In genomic region chr13:110302986-110303385, GRCh38 we compare ENCODE assay signal across 23 cellular contexts. TPM values are rescaled to one million over a fixed set of nuclear protein-coding genes. Genes with fewer than 3 reads are reported as not detected.
DNase-seq lines count a peak whose midpoint lies in the region; ATAC-seq, FAIRE-seq and TF ChIP-seq lines count a peak whose summit lies in the region.
"Had no signal": no experiment of that assay in that cellular context is flagged by ENCODE, and none has a peak within 500 bp of the region (broad histone marks: within the 10 kb centered on the region; RNA-seq: fewer than 3 reads in every experiment).

No MANE protein-coding gene starts in this region.

- H3K9me3 ChIP-seq in A549 (no peaks in the 10 kb centered on the region), astrocyte (ENCODE audit: insufficient read depth, low read depth, low read length) (no peaks in the 10 kb centered on the region), kidney (ENCODE audit: control insufficient read depth in 1 of 2, low read length in 2 of 2) (no peaks in the 10 kb centered on the region), sigmoid colon (no peaks in the 10 kb centered on the region)
- no peaks in the 10 kb centered on the region for H3K9me3 ChIP-seq in effector memory CD4-positive, alpha-beta T cell (ENCODE audit: control insufficient read depth, low read length)
- H3K9me3 ChIP-seq: breast epithelium, upper lobe of right lung had no signal

- peak overlapping the region; percentile 16 for H3K27ac Mint-ChIP-seq in astrocyte (ENCODE audit: unreplicated experiment)
- H3K27ac Mint-ChIP-seq in activated CD4-positive, alpha-beta T cell treated with anti-CD3 and anti-CD28 coated beads, Interleukin-2, amount 10 ng/mL, durations not matched to agents 7 days and 5 days = no peak overlapping the region
- H3K27ac Mint-ChIP-seq: activated CD8-positive, alpha-beta T cell treated with anti-CD3 and anti-CD28 coated beads, Interleukin-2, amount 10 ng/mL, durations not matched to agents 7 days and 5 days; activated naive CD4-positive, alpha-beta T cell treated with anti-CD3 and anti-CD28 coated beads, Interleukin-2, amount 50 U/mL, for 24 hours; activated T-cell treated with anti-CD3 and anti-CD28 coated beads, Interleukin-2, amount 50 U/mL, for 72 hours; CD4-positive, CD25-positive, alpha-beta regulatory T cell had no signal

- H3K4me2 ChIP-seq in A549 = peak overlapping the region; percentile 78; the same call in 1 of the 3 replicates
- H3K4me2 ChIP-seq in astrocyte (ENCODE audit: low read length) = peak overlapping the region; percentile 98

- 75% methylated on average over 2 of the region's 2 CpGs for WGBS in A549 (ENCODE audit: missing lambda C conversion rate)
- WGBS in sigmoid colon, 2 donors = 88% methylated on average over 2 of the region's 2 CpGs

- DNase-seq in A549 (ENCODE audit: low read depth in 1 of 2, low spot score in 1 of 2) (no peak), astrocyte (ENCODE audit: low read depth) (no peak), kidney (no peak), sigmoid colon (peak; percentile 29), globus pallidus (ENCODE audit: low spot score) (no peak), epidermal melanocyte (ENCODE audit: insufficient read length, low spot score) (no peak)
- no peak for DNase-seq in effector memory CD4-positive, alpha-beta T cell
- no peak for DNase-seq in activated CD4-positive, alpha-beta T cell treated with anti-CD3 and anti-CD28 coated beads, Interleukin-2, amount 10 ng/mL, durations not matched to agents 7 days and 5 days
- DNase-seq: activated CD4-positive, CD25-positive, alpha-beta regulatory T cell; activated CD8-positive, alpha-beta T cell treated with anti-CD3 and anti-CD28 coated beads, Interleukin-2, amount 10 ng/mL, durations not matched to agents 7 days and 5 days; activated T-cell treated with anti-CD3 and anti-CD28 coated beads, Interleukin-2, amount 50 U/mL, for 72 hours; CD4-positive, CD25-positive, alpha-beta regulatory T cell; DMS53; dorsolateral prefrontal cortex; hypothalamus; Karpas-422; NCI-H1105 treated with DMSO at 0.1 percent for 48 hours; NCI-H2107; NCI-H748 treated with DMSO at 0.1 percent for 48 hours; upper lobe of right lung had no signal

- H3K79me2 ChIP-seq in astrocyte (ENCODE audit: insufficient read depth, low read length) = peaks cover 100% of the 10 kb centered on the region
- H3K79me2 ChIP-seq: parathyroid adenoma had no signal

- TF ChIP-seq RAD21 in A549 (conservative IDR thresholded peaks at IDR 0.05 in 1 of 2, IDR thresholded peaks at IDR 0.05 in 1 of 2) = no peak

- H3K4me3 ChIP-seq in A549 (no peak overlapping the region), astrocyte (ENCODE audit: insufficient read depth, low read depth, low read length) (peak overlapping the region; percentile 95), kidney (ENCODE audit: low read length in 2 of 2) (peak overlapping the region in 1 of 2 donors; percentile 93), sigmoid colon (peak overlapping the region in 1 of 4 donors; percentile 83)
- no peak overlapping the region for H3K4me3 ChIP-seq in effector memory CD4-positive, alpha-beta T cell (ENCODE audit: insufficient read depth, low read depth, low read length, poor library complexity, severe bottlenecking)
- H3K4me3 ChIP-seq: upper lobe of right lung had no signal

- H3K4me1 Mint-ChIP-seq in astrocyte (ENCODE audit: low read depth, unreplicated experiment) = peaks cover 52% of the 10 kb centered on the region
- peaks cover 6% of the 10 kb centered on the region for H3K4me1 Mint-ChIP-seq in activated CD4-positive, alpha-beta T cell treated with anti-CD3 and anti-CD28 coated beads, Interleukin-2, amount 10 ng/mL, durations not matched to agents 7 days and 5 days

- TF ChIP-seq POLR2A in A549 (IDR thresholded peaks at IDR 0.05; ENCODE audit: low read length) (no peak), sigmoid colon (IDR thresholded peaks at IDR 0.05) (no peak)

- H2AFZ ChIP-seq in astrocyte (ENCODE audit: low read depth, low read length) = no peak overlapping the region
- H2AFZ ChIP-seq: parathyroid adenoma had no signal

- H3K27me3 Mint-ChIP-seq in astrocyte (ENCODE audit: low read depth, unreplicated experiment) = no peaks in the 10 kb centered on the region
- peaks cover 70% of the 10 kb centered on the region for H3K27me3 Mint-ChIP-seq in activated CD4-positive, alpha-beta T cell treated with anti-CD3 and anti-CD28 coated beads, Interleukin-2, amount 10 ng/mL, durations not matched to agents 7 days and 5 days

- intact Hi-C loops in kidney (cut with DNase I) (loop anchor here (10.0 kb wide), 1 partner anchor 112 kb away; no protein-coding TSS in a partner anchor), sigmoid colon (cut with DNase I) (no loop called here)

- TF ChIP-seq EP300 in A549 (IDR thresholded peaks at IDR 0.05) (no peak), sigmoid colon (IDR thresholded peaks at IDR 0.05) (no peak)

- no peaks in the 10 kb centered on the region for H3K27me3 ChIP-seq in astrocyte (ENCODE audit: insufficient read depth, low read length)
- H3K27me3 ChIP-seq in sigmoid colon = no peaks in the 10 kb centered on the region
- peaks cover 3% of the 10 kb centered on the region for H3K27me3 ChIP-seq in effector memory CD4-positive, alpha-beta T cell (replicated peaks; ENCODE audit: control insufficient read depth, insufficient read depth, low read length, poor library complexity, severe bottlenecking)

- no peak overlapping the region for H3K27ac ChIP-seq in A549
- H3K27ac ChIP-seq in astrocyte (ENCODE audit: low read depth, low read length) = no peak overlapping the region
- peak overlapping the region; percentile 89 to 94 for H3K27ac ChIP-seq in kidney (ENCODE audit: low read depth in 2 of 2, low read length in 2 of 2)
- H3K27ac ChIP-seq in sigmoid colon = peak overlapping the region; percentile 98 to 100 (median 99)
- no peak overlapping the region for H3K27ac ChIP-seq in effector memory CD4-positive, alpha-beta T cell (ENCODE audit: insufficient read depth, low read length, poor library complexity, severe bottlenecking)
- H3K27ac ChIP-seq: parathyroid adenoma, upper lobe of right lung had no signal

- ATAC-seq in A549 = no peak
- ATAC-seq: activated CD8-positive, alpha-beta T cell treated with anti-CD3 and anti-CD28 coated beads, Interleukin-2, amount 10 ng/mL, durations not matched to agents 7 days and 5 days; activated T-cell treated with anti-CD3 and anti-CD28 coated beads, Interleukin-2, amount 50 U/mL, for 72 hours; upper lobe of right lung had no signal

- peaks cover 24% of the 10 kb centered on the region for H3K36me3 ChIP-seq in astrocyte (ENCODE audit: insufficient read depth, low read length)
- H3K36me3 ChIP-seq in kidney (ENCODE audit: control insufficient read depth in 1 of 2, insufficient read depth in 2 of 2, low read length in 2 of 2) = peaks cover 0 to 3% of the 10 kb centered on the region in 2 donors
- no peaks in the 10 kb centered on the region for H3K36me3 ChIP-seq in sigmoid colon
- no peaks in the 10 kb centered on the region for H3K36me3 ChIP-seq in effector memory CD4-positive, alpha-beta T cell (ENCODE audit: control insufficient read depth, insufficient read depth, low read length)
- H3K36me3 ChIP-seq: breast epithelium, upper lobe of right lung had no signal

- H3K4me1 ChIP-seq in A549 (peaks cover 32% of the 10 kb centered on the region), astrocyte (ENCODE audit: insufficient read depth, low read length) (peaks cover 47% of the 10 kb centered on the region), kidney (ENCODE audit: control insufficient read depth in 1 of 2, insufficient read depth in 1 of 2, low read depth in 1 of 2, low read length in 2 of 2) (peaks cover 33 to 57% of the 10 kb centered on the region in 2 donors), sigmoid colon (peaks cover 0 to 72% (median 72%) of the 10 kb centered on the region in 4 donors)
- H3K4me1 ChIP-seq in effector memory CD4-positive, alpha-beta T cell (ENCODE audit: control insufficient read depth, insufficient read depth, low read length, poor library complexity, severe bottlenecking) = no peaks in the 10 kb centered on the region
- H3K4me1 ChIP-seq: parathyroid adenoma had no signal

- H3K36me3 Mint-ChIP-seq in astrocyte (ENCODE audit: low read depth, unreplicated experiment) = peaks cover 30% of the 10 kb centered on the region
- no peaks in the 10 kb centered on the region for H3K36me3 Mint-ChIP-seq in activated CD4-positive, alpha-beta T cell treated with anti-CD3 and anti-CD28 coated beads, Interleukin-2, amount 10 ng/mL, durations not matched to agents 7 days and 5 days (ENCODE audit: low read depth)
- H3K36me3 Mint-ChIP-seq: activated naive CD4-positive, alpha-beta T cell treated with anti-CD3 and anti-CD28 coated beads, Interleukin-2, amount 50 U/mL, for 24 hours; CD4-positive, CD25-positive, alpha-beta regulatory T cell had no signal

- peak overlapping the region; percentile 95 for H3K4me3 Mint-ChIP-seq in astrocyte (ENCODE audit: unreplicated experiment)
- no peak overlapping the region for H3K4me3 Mint-ChIP-seq in activated CD4-positive, alpha-beta T cell treated with anti-CD3 and anti-CD28 coated beads, Interleukin-2, amount 10 ng/mL, durations not matched to agents 7 days and 5 days
- H3K4me3 Mint-ChIP-seq: activated CD8-positive, alpha-beta T cell treated with anti-CD3 and anti-CD28 coated beads, Interleukin-2, amount 10 ng/mL, durations not matched to agents 7 days and 5 days; activated naive CD4-positive, alpha-beta T cell treated with anti-CD3 and anti-CD28 coated beads, Interleukin-2, amount 50 U/mL, for 24 hours; activated T-cell treated with anti-CD3 and anti-CD28 coated beads, Interleukin-2, amount 50 U/mL, for 72 hours; CD4-positive, CD25-positive, alpha-beta regulatory T cell had no signal

- TF ChIP-seq CTCF in A549 (IDR thresholded peaks at IDR 0.05) (no peak), astrocyte (IDR thresholded peaks at IDR 0.05; ENCODE audit: insufficient read depth, low read depth, low read length) (no peak), kidney (IDR thresholded peaks at IDR 0.05; ENCODE audit: borderline replicate concordance, extremely low read depth, insufficient read depth) (no peak), sigmoid colon (IDR thresholded peaks at IDR 0.05) (no peak)

- H3K9me3 Mint-ChIP-seq in astrocyte (ENCODE audit: unreplicated experiment) = no peaks in the 10 kb centered on the region
- H3K9me3 Mint-ChIP-seq in activated CD4-positive, alpha-beta T cell treated with anti-CD3 and anti-CD28 coated beads, Interleukin-2, amount 10 ng/mL, durations not matched to agents 7 days and 5 days = no peaks in the 10 kb centered on the region
- H3K9me3 Mint-ChIP-seq: activated naive CD4-positive, alpha-beta T cell treated with anti-CD3 and anti-CD28 coated beads, Interleukin-2, amount 50 U/mL, for 24 hours; activated T-cell treated with anti-CD3 and anti-CD28 coated beads, Interleukin-2, amount 50 U/mL, for 72 hours had no signal

- peaks cover 85% of the 10 kb centered on the region for H4K20me1 ChIP-seq in astrocyte (ENCODE audit: insufficient read depth, low read length)

- H3K9ac ChIP-seq in astrocyte (ENCODE audit: low read length) (peak overlapping the region; percentile 97), kidney (ENCODE audit: low read length in 2 of 2) (peak overlapping the region in 1 of 2 donors; percentile 83)
- H3K9ac ChIP-seq: parathyroid adenoma had no signal

- CTCF ChIA-PET in A549 (lab: Yijun Ruan, JAX) = interaction anchor here (0.8 kb wide), 1 partner anchor 56 kb away, joined by 3 read pairs; no protein-coding TSS in a partner anchor
- CTCF ChIA-PET in activated CD4-positive, alpha-beta T cell treated with anti-CD3 and anti-CD28 coated beads, Interleukin-2, amount 10 ng/mL, durations not matched to agents 7 days and 5 days (lab: Charles Lee) = no interaction called here

- FAIRE-seq in A549 (lab: Jason Lieb, UNC) (no peak), astrocyte (lab: Jason Lieb, UNC) (peak; percentile 5), kidney (lab: Jason Lieb, UNC) (peak; percentile 53)

- POLR2A ChIA-PET in A549 (lab: Yijun Ruan, JAX) = no interaction called here
- POLR2A ChIA-PET in activated CD4-positive, alpha-beta T cell treated with anti-CD3 and anti-CD28 coated beads, Interleukin-2, amount 10 ng/mL, durations not matched to agents 7 days and 5 days (lab: Charles Lee) = no interaction called here

RNA-seq across cellular contexts. Expression of gene COL4A1, which starts 4.0 kb away (rescaled TPM):
- polyA plus RNA-seq in A549 (2011; rRNA removed) = 23.8 and 24.3 TPM in 2 replicates
- 12.5 and 16.6 TPM in 2 replicates for polyA plus RNA-seq in A549 (2012; cell fraction: cytosol; rRNA removed)
- 47.7 and 57.6 TPM in 2 replicates for polyA plus RNA-seq in A549 (2012; cell fraction: nucleus; rRNA removed)
- polyA plus RNA-seq in A549 (2017; fragmentation: RNase III; extraction: RNeasy Plus Mini Kit Qiagen cat#74134 plus additional on column Dnase treatment) = 70.9 to 71.4 TPM (median 71.3 TPM) in 3 replicates
- polyA minus RNA-seq in A549 (2011; rRNA and poly(A)+ RNA removed) = 32.9 and 42.4 TPM in 2 replicates
- 2,489 and 3,103 TPM in 2 replicates for total RNA-seq in astrocyte
- 218 TPM for total RNA-seq in kidney
- 53.0 TPM for polyA plus RNA-seq in kidney (ENCODE audit: insufficient read depth, low read depth, low replicate concordance)
- 100 to 1,000 TPM; 235 to 598 (median 350) TPM for total RNA-seq in sigmoid colon
- 10 to 100 TPM in 2 of 3 donors, 1 to 10 TPM in 1; 9.2 to 60.5 (median 10.8) TPM for polyA plus RNA-seq in sigmoid colon
- under 1 TPM; 0.06 to 0.12 TPM for total RNA-seq in activated CD4-positive, alpha-beta T cell treated with anti-CD3 and anti-CD28 coated beads, Interleukin-2, amount 10 ng/mL, durations not matched to agents 7 days and 5 days
- total RNA-seq: activated CD8-positive, alpha-beta T cell treated with anti-CD3 and anti-CD28 coated beads, Interleukin-2, amount 10 ng/mL, durations not matched to agents 7 days and 5 days; CD4-positive, CD25-positive, alpha-beta regulatory T cell had no signal
- polyA plus RNA-seq: CD4-positive, CD25-positive, alpha-beta regulatory T cell had no signal

RNA-seq across cellular contexts. Expression of gene COL4A2, which starts 4.1 kb away (rescaled TPM):
- polyA plus RNA-seq in A549 (2011; rRNA removed) (36.2 and 46.9 TPM in 2 replicates), A549 (2017; fragmentation: RNase III; extraction: RNeasy Plus Mini Kit Qiagen cat#74134 plus additional on column Dnase treatment) (112 to 122 TPM (median 119 TPM) in 3 replicates), kidney (ENCODE audit: insufficient read depth, low read depth, low replicate concordance) (126 TPM), sigmoid colon (10 to 100 TPM; 24.0 to 83.5 (median 25.2) TPM)
- polyA plus RNA-seq in A549 (2012; cell fraction: cytosol; rRNA removed) = 54.3 and 88.3 TPM in 2 replicates
- 415 and 541 TPM in 2 replicates for polyA plus RNA-seq in A549 (2012; cell fraction: nucleus; rRNA removed)
- 56.5 and 110 TPM in 2 replicates for polyA minus RNA-seq in A549 (2011; rRNA and poly(A)+ RNA removed)
- total RNA-seq in astrocyte (1,414 and 1,647 TPM in 2 replicates), kidney (265 TPM), sigmoid colon (1,000 to 10,000 TPM in 1 of 4 donors, 100 to 1,000 TPM in 3; 306 to 1,039 (median 489) TPM)
- not detected for total RNA-seq in activated CD4-positive, alpha-beta T cell treated with anti-CD3 and anti-CD28 coated beads, Interleukin-2, amount 10 ng/mL, durations not matched to agents 7 days and 5 days
- total RNA-seq: activated CD8-positive, alpha-beta T cell treated with anti-CD3 and anti-CD28 coated beads, Interleukin-2, amount 10 ng/mL, durations not matched to agents 7 days and 5 days; activated T-cell treated with anti-CD3 and anti-CD28 coated beads, Interleukin-2, amount 50 U/mL, for 72 hours; CD4-positive, CD25-positive, alpha-beta regulatory T cell had no signal
- polyA plus RNA-seq: CD4-positive, CD25-positive, alpha-beta regulatory T cell had no signal

Comparison
In these comparisons a context has a peak if more than half of its experiments do, and no peak if none do; other contexts are left out.
1. H3K27ac ChIP-seq: peak in kidney (2 of 2) and sigmoid colon (4 of 4); none in A549 (0 of 2), astrocyte (single experiment) and effector memory CD4-positive, alpha-beta T cell (single experiment).
2. RNA of gene COL4A1, which starts 4.0 kb away (total RNA-seq): 2,489 to 3,103 TPM in astrocyte, 235 to 598 TPM in sigmoid colon and 218 TPM in kidney (single experiment); 0.06 to 0.12 TPM in activated CD4-positive, alpha-beta T cell treated with anti-CD3 and anti-CD28 coated beads, Interleukin-2, amount 10 ng/mL, durations not matched to agents 7 days and 5 days; every median in the first group is over 100 times any median in the second.
3. RNA of gene COL4A2, which starts 4.1 kb away (total RNA-seq): 1,414 to 1,647 TPM in astrocyte, 306 to 1,039 TPM in sigmoid colon and 265 TPM in kidney (single experiment); not detected in activated CD4-positive, alpha-beta T cell treated with anti-CD3 and anti-CD28 coated beads, Interleukin-2, amount 10 ng/mL, durations not matched to agents 7 days and 5 days; every median in the first group is over 100 times any median in the second.